2 cellular contexts compared by ENCODE assay signal in genomic region chr18:4720498-4720897, GRCh38.
TF ChIP-seq lines count a peak whose summit lies in the region.

No MANE protein-coding gene starts in this region.

TF ChIP-seq in GM23338, 12 proteins besides CTCF, POLR2A, EP300 and RAD21 (continued from another document):
- TF ChIP-seq ETS1 (IDR thresholded peaks at IDR 0.05) (no peak), ZNF462 (CRISPR knock-in tag; IDR thresholded peaks at IDR 0.05) (no peak), NANOG (IDR thresholded peaks at IDR 0.05; ENCODE audit: borderline replicate concordance) (no peak), POLR2AphosphoS5 (IDR thresholded peaks at IDR 0.05; ENCODE audit: low read depth) (no peak)

TF ChIP-seq in HepG2, 621 proteins besides CTCF, POLR2A, EP300 and RAD21 (continued from another document):
- TF ChIP-seq ELK4 (CRISPR knock-in tag; IDR thresholded peaks at IDR 0.05; ENCODE audit: borderline replicate concordance) (no peak), DMAP1 (CRISPR knock-in tag; IDR thresholded peaks at IDR 0.05) (no peak), PRPF4 (IDR thresholded peaks at IDR 0.05; ENCODE audit: low read depth, low read length, poor library complexity, severe bottlenecking) (no peak), ZNF563 (CRISPR knock-in tag; IDR thresholded peaks at IDR 0.05) (no peak), MNT (IDR thresholded peaks at IDR 0.05) (no peak), FOXK1 (CRISPR knock-in tag; IDR thresholded peaks at IDR 0.05; ENCODE audit: borderline replicate concordance, low read depth) (no peak), PTBP1 (IDR thresholded peaks at IDR 0.05; ENCODE audit: low read depth, low read length, poor library complexity, severe bottlenecking) (no peak), ZNF263 (CRISPR knock-in tag; IDR thresholded peaks at IDR 0.05) (no peak)
